19 cellular contexts compared by ENCODE assay signal in genomic region chr2:126963390-126963789, GRCh38.
"Had no signal": no experiment of that assay in that cellular context is flagged by ENCODE, and none has a peak within 500 bp of the region (broad histone marks: within the 10 kb centered on the region; RNA-seq: fewer than 3 reads in every experiment).

No MANE protein-coding gene starts in this region.

- H3K27me3 ChIP-seq: adrenal gland, breast epithelium, gastroesophageal sphincter, left lung, tibial artery had no signal

- H3K4me1 ChIP-seq: adrenal gland, breast epithelium, gastroesophageal sphincter, heart right ventricle, left lung, tibial artery had no signal

- H3K27ac ChIP-seq: adrenal gland, breast epithelium, coronary artery, gastroesophageal sphincter, heart right ventricle, left lung, tibial artery had no signal

- DNase-seq: activated CD4-positive, alpha-beta T cell treated with anti-CD3 and anti-CD28 coated beads, Interleukin-2, amount 50 U/mL, for 1 hour; activated CD4-positive, CD25-positive, alpha-beta regulatory T cell treated with anti-CD3 and anti-CD28 coated beads, Interleukin-2, amount 50 U/mL, for 72 hours; activated CD8-positive, alpha-beta memory T cell treated with anti-CD3 and anti-CD28 coated beads for 24 hours; activated CD8-positive, alpha-beta memory T cell treated with anti-CD3 and anti-CD28 coated beads, Interleukin-2, amount 50 U/mL, for 48 hours; activated gamma-delta T cell; activated T-cell treated with anti-CD3 and anti-CD28 coated beads, Interleukin-2, amount 50 U/mL, for 72 hours; adrenal gland; heart right ventricle; left lung; midbrain; retina; stimulated activated CD4-positive, alpha-beta T cell treated with anti-CD3 and anti-CD28 coated beads, Interleukin-2, amount 100 ng/mL, for 24 hours; stimulated activated naive CD4-positive, alpha-beta T cell treated with Interleukin-2 at 50 U/mL for 16 hours; tibial artery had no signal

- ATAC-seq: activated naive CD4-positive, alpha-beta T cell treated with anti-CD3 and anti-CD28 coated beads, Interleukin-2, amount 50 U/mL, for 72 hours; activated T-cell treated with anti-CD3 and anti-CD28 coated beads, Interleukin-2, amount 50 U/mL, for 72 hours; esophagus mucosa; gastroesophageal sphincter; heart right ventricle; left lung had no signal

- H3K4me3 ChIP-seq: adrenal gland, breast epithelium, coronary artery, gastroesophageal sphincter, heart right ventricle, left lung, tibial artery had no signal

- H3K36me3 ChIP-seq: adrenal gland, breast epithelium, gastroesophageal sphincter, heart right ventricle, left lung, tibial artery had no signal

- H3K9me3 ChIP-seq: adrenal gland, breast epithelium, left lung, tibial artery had no signal
